1 cellular context compared by ENCODE assay signal in genomic region chr19:38394488-38394887, GRCh38.
TF ChIP-seq lines count a peak whose summit lies in the region.

No MANE protein-coding gene starts in this region.

TF ChIP-seq in K562, 482 proteins besides CTCF, POLR2A, EP300 and RAD21:
- peak; percentile 90 for TF ChIP-seq ZBTB33 (CRISPR knock-in tag; IDR thresholded peaks at IDR 0.05)
- no peak for TF ChIP-seq POLR3G (IDR thresholded peaks at IDR 0.05; ENCODE audit: extremely low read depth, insufficient read length, insufficient replicate concordance)
- TF ChIP-seq ZNF197 (CRISPR knock-in tag; IDR thresholded peaks at IDR 0.05; ENCODE audit: low read depth), result no peak
